33 cellular contexts compared by ENCODE assay signal in the genomic region with DNA sequence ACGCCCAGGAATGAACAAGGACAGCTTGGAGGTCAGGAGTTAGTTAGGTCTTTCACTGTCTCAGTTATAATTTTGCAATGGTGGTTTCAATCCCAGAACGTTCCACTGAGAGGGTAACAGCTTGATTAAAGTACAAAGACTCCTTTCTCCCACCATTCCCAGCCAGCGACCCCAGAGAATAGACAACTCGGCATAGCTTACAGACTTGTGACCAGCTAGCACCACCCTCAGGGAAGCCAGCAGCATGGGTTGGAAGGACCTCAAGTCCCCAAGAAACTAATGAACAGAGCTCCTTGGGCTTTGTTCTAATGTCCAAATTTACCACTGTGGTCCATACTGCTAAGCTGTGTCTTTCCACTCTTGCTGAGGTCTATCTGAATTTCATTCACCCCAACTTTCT.
"Had no signal": no experiment of that assay in that cellular context is flagged by ENCODE, and none has a peak within 500 bp of the region (broad histone marks: within the 10 kb centered on the region; RNA-seq: fewer than 3 reads in every experiment).

No MANE protein-coding gene starts in this region.

- ATAC-seq: activated CD8-positive, alpha-beta memory T cell treated with anti-CD3 and anti-CD28 coated beads, Interleukin-2, amount 10 ng/mL, durations not matched to agents 7 days and 5 days; PC-3 had no signal

- H3K4me3 ChIP-seq: MG63, Peyer's patch, SK-N-MC had no signal

- H3K27me3 ChIP-seq: brain microvascular endothelial cell, MG63, Peyer's patch had no signal

- DNase-seq: activated CD4-positive, alpha-beta memory T cell treated with anti-CD3 and anti-CD28 coated beads, Interleukin-2, amount 10 ng/mL, durations not matched to agents 7 days and 5 days; activated CD4-positive, alpha-beta T cell treated with anti-CD3 and anti-CD28 coated beads for 1 hour; activated CD4-positive, alpha-beta T cell treated with anti-CD3 and anti-CD28 coated beads for 48 hours; activated CD4-positive, CD25-positive, alpha-beta regulatory T cell; activated CD8-positive, alpha-beta memory T cell treated with anti-CD3 and anti-CD28 coated beads for 24 hours; activated CD8-positive, alpha-beta memory T cell treated with anti-CD3 and anti-CD28 coated beads, Interleukin-2, amount 10 ng/mL, durations not matched to agents 7 days and 5 days; activated CD8-positive, alpha-beta memory T cell treated with anti-CD3 and anti-CD28 coated beads, Interleukin-2, amount 50 U/mL, for 48 hours; activated effector memory CD4-positive, alpha-beta T cell treated with Interleukin-2 at 50 U/mL for 16 hours; activated naive CD4-positive, alpha-beta T cell; activated naive CD4-positive, alpha-beta T cell treated with anti-CD3 and anti-CD28 coated beads, Interleukin-2, amount 50 U/mL, for 16 hours; activated naive CD8-positive, alpha-beta T cell treated with anti-CD3 and anti-CD28 coated beads for 36 hours; activated T-cell treated with anti-CD3 and anti-CD28 coated beads, Interleukin-2, amount 50 U/mL, for 48 hours; amniotic stem cell; aorta; brain microvascular endothelial cell; Kasumi-1; KG1; MG63; NCI-H1048; NCI-H1105 treated with DMSO at 0.1 percent for 48 hours; NCI-H1436; NCI-H1694; NCI-H2029; NCI-H345; NCI-H524 treated with DMSO at 0.1 percent for 48 hours; NCI-H748 treated with DMSO at 0.1 percent for 48 hours; NK-92 treated with Interleukin-12 subunit alpha and Interleukin-12 subunit beta, amount 100 ng/mL, for 24 hours; PC-3; Peyer's patch; RPMI8226; T1000; WERI-Rb-1 had no signal

- H3K27ac ChIP-seq: brain microvascular endothelial cell, Peyer's patch, SK-N-MC, WERI-Rb-1 had no signal

- H3K4me1 ChIP-seq: Peyer's patch had no signal

- H3K9me3 ChIP-seq: MG63, Peyer's patch had no signal

- H3K36me3 ChIP-seq: brain microvascular endothelial cell, MG63, Peyer's patch, WERI-Rb-1 had no signal
